Comparison of ENCODE assay signal across 1 cellular context in the genomic region with DNA sequence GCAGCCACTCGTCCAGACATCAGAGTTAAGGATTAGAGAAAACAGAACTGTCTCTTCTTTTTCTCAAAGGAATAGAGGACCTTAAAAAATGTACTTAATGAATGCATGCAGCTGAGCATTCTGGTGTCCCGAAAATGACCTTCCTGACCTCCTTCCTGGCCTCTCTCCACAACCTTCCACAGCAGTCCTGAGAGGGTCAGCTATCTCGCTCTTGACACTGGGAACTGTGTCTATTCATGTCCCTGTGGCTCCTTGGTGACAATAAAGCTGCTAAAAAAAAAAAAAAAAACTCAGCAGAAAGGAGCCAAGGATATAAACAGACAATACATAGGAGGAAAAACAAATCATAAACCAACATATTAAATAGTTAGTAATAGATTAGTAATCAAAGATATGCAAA.
TF ChIP-seq lines count a peak whose summit lies in the region.

No MANE protein-coding gene starts in this region.

TF ChIP-seq in K562, 482 proteins besides CTCF, POLR2A, EP300 and RAD21:
- TF ChIP-seq, protein P1, sequence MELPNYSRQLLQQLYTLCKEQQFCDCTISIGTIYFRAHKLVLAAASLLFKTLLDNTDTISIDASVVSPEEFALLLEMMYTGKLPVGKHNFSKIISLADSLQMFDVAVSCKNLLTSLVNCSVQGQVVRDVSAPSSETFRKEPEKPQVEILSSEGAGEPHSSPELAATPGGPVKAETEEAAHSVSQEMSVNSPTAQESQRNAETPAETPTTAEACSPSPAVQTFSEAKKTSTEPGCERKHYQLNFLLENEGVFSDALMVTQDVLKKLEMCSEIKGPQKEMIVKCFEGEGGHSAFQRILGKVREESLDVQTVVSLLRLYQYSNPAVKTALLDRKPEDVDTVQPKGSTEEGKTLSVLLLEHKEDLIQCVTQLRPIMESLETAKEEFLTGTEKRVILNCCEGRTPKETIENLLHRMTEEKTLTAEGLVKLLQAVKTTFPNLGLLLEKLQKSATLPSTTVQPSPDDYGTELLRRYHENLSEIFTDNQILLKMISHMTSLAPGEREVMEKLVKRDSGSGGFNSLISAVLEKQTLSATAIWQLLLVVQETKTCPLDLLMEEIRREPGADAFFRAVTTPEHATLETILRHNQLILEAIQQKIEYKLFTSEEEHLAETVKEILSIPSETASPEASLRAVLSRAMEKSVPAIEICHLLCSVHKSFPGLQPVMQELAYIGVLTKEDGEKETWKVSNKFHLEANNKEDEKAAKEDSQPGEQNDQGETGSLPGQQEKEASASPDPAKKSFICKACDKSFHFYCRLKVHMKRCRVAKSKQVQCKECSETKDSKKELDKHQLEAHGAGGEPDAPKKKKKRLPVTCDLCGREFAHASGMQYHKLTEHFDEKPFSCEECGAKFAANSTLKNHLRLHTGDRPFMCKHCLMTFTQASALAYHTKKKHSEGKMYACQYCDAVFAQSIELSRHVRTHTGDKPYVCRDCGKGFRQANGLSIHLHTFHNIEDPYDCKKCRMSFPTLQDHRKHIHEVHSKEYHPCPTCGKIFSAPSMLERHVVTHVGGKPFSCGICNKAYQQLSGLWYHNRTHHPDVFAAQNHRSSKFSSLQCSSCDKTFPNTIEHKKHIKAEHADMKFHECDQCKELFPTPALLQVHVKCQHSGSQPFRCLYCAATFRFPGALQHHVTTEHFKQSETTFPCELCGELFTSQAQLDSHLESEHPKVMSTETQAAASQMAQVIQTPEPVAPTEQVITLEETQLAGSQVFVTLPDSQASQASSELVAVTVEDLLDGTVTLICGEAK (IDR thresholded peaks at IDR 0.05), result 0 out of 2 replicates have a peak, but pooled peaks have one; percentile 43
- TF ChIP-seq, protein P1 (CRISPR knock-in tag; IDR thresholded peaks at IDR 0.05), result no peak
- TF ChIP-seq, protein P2, sequence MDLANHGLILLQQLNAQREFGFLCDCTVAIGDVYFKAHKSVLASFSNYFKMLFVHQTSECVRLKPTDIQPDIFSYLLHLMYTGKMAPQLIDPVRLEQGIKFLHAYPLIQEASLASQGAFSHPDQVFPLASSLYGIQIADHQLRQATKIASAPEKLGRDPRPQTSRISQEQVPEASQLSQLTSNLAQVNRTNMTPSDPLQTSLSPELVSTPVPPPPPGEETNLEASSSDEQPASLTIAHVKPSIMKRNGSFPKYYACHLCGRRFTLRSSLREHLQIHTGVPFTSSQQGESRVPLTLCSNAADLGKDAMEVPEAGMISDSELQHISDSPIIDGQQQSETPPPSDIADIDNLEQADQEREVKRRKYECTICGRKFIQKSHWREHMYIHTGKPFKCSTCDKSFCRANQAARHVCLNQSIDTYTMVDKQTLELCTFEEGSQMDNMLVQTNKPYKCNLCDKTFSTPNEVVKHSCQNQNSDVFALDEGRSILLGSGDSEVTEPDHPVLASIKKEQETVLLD (IDR thresholded peaks at IDR 0.05), result no peak
